Comparison of ENCODE assay signal across 8 cellular contexts in the genomic region with DNA sequence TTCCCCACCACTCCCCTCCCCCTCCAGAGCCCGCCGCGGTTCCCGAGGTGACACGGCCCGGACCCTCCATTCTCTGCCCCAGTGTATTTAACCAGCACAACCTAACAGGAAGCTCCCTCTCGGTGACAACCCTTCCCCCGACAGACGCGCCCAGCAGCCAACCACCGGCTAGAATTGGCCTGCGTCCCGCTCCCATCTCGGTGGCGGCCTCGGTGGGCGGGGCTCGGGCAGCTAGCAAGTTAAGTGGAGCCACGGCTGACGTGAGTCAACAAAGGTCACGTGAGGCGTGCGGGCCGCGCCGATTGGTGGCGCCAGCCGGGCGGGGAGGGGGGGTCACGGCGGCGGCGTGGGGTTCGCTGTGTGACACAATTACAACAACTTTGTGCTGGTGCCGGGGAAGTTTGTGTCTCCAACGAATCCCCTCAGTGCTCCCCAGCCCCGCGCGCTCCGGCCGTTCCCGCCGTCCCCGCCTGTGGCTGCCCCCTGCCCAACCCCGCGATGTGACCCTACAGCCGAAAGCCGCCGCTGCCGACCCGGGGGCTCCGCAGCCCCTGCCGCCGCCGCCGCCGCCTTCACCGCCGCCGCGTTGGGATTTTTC. TPM values are rescaled to one million over a fixed set of nuclear protein-coding genes. Genes with fewer than 3 reads are reported as not detected.
DNase-seq lines count a peak whose midpoint lies in the region; ATAC-seq, FAIRE-seq and TF ChIP-seq lines count a peak whose summit lies in the region.

A gene (plus strand): TSS at position 372 of the 598 bp plus-strand sequence. CDS start 364 bp downstream, outside the sequence.

- H3K4ac ChIP-seq in mesendoderm (ENCODE audit: low read depth, low read length), result peak within 1 kb of the TSS; percentile 97

- no peak within 1 kb of the TSS for H2AK5ac ChIP-seq in mesendoderm (ENCODE audit: low read length)

- H3K9ac ChIP-seq in endodermal cell (ENCODE audit: extremely low read depth, low read length, poor library complexity, severe bottlenecking) (peak within 1 kb of the TSS; percentile 87), mesendoderm (ENCODE audit: low read length) (peak within 1 kb of the TSS; percentile 84)

- WGBS in endodermal cell (ENCODE audit: insufficient coverage in 1 of 2, insufficient read length in 1 of 2), 2 experiments, result 0% methylated on average over 58 of the region's 61 CpGs; no CpG with 5 or more reads in 1 of the 2 experiments
- no CpG with 5 or more reads among the region's 61 CpGs for WGBS in mesendoderm (ENCODE audit: extremely low coverage, insufficient coverage, low lambda C conversion rate)

- H3K36me3 Mint-ChIP-seq in endodermal cell (ENCODE audit: low read depth), result no peaks in the 10 kb centered on the region

- no peak within 1 kb of the TSS for H2BK15ac ChIP-seq in mesendoderm (replicated peaks; ENCODE audit: low read depth)

- H3K23ac ChIP-seq in mesendoderm (ENCODE audit: low read length), result no peak within 1 kb of the TSS

- no peak within 1 kb of the TSS for H2BK5ac ChIP-seq in mesendoderm (ENCODE audit: low read length)

- H3K27me3 ChIP-seq in endodermal cell (ENCODE audit: control insufficient read depth, insufficient read depth, low read length, poor library complexity, severe bottlenecking) (no peaks in the 10 kb centered on the region), mesendoderm (ENCODE audit: insufficient read depth, low read length, poor library complexity) (no peaks in the 10 kb centered on the region)

- H3K27me3 Mint-ChIP-seq in endodermal cell (ENCODE audit: insufficient read depth), result no peaks in the 10 kb centered on the region

- H3K79me2 ChIP-seq in mesendoderm (ENCODE audit: control insufficient read depth, insufficient read depth, low read length), result peaks cover 25% of the 10 kb centered on the region

- H3K4me1 ChIP-seq in endodermal cell (ENCODE audit: control insufficient read depth, insufficient read depth, low read length) (no peaks in the 10 kb centered on the region), mesendoderm (ENCODE audit: control insufficient read depth, low read depth, low read length) (no peaks in the 10 kb centered on the region)

- H3K27ac ChIP-seq in endodermal cell (ENCODE audit: low read depth, low read length), result peak within 1 kb of the TSS; percentile 94
- H3K27ac ChIP-seq in mesendoderm (ENCODE audit: low read depth, low read length), result peak within 1 kb of the TSS; percentile 84

- H3K4me3 ChIP-seq in endodermal cell (ENCODE audit: low read length) (peak within 1 kb of the TSS; percentile 96), mesendoderm (ENCODE audit: low read length) (peak within 1 kb of the TSS; percentile 82)

- peak; percentile 95 for DNase-seq in COLO829 (ENCODE audit: low spot score)
- peak; percentile 86 for DNase-seq in HTR-8/SVneo (ENCODE audit: insufficient read length, low spot score)
- peak; percentile 98 for DNase-seq in NOMO-1 treated with dmso at 0.1 percent for 144 hours (lab: John Stamatoyannopoulos, UW; ENCODE audit: unreplicated experiment)
- DNase-seq in activated CD8-positive, alpha-beta memory T cell treated with anti-CD3 and anti-CD28 coated beads, Interleukin-2, amount 50 U/mL, for 1 hour (ENCODE audit: extremely low read depth), result peak; percentile 92
- peak; percentile 99 for DNase-seq in endodermal cell
- peak; percentile 98 for DNase-seq in mesendoderm
- DNase-seq in stimulated activated CD8-positive, alpha-beta memory T cell treated with anti-CD3 and anti-CD28 coated beads, Interleukin-15, amount 100 ng/mL, for 1 hour (ENCODE audit: low read depth), result peak; percentile 86

- H3K36me3 ChIP-seq in endodermal cell (ENCODE audit: control insufficient read depth, insufficient read depth, low read length), result peaks cover 6% of the 10 kb centered on the region
- no peaks in the 10 kb centered on the region for H3K36me3 ChIP-seq in mesendoderm (ENCODE audit: control insufficient read depth, insufficient read depth, low read length)

- no peaks in the 10 kb centered on the region for H3K4me1 Mint-ChIP-seq in endodermal cell

- peak within 1 kb of the TSS; percentile 59 for H3K4me2 ChIP-seq in mesendoderm (ENCODE audit: low read length)

- peaks cover 34% of the 10 kb centered on the region for H3K9me3 Mint-ChIP-seq in endodermal cell

- H3K79me1 ChIP-seq in mesendoderm (ENCODE audit: low read length), result no peaks in the 10 kb centered on the region

- H3K9me3 ChIP-seq in endodermal cell (ENCODE audit: control insufficient read depth, low read length), result no peaks in the 10 kb centered on the region

- H4K8ac ChIP-seq in mesendoderm (ENCODE audit: low read depth, low read length), result no peak within 1 kb of the TSS

- no peak for TF ChIP-seq CTCF in endodermal cell (conservative IDR thresholded peaks at IDR 0.05)

- H2BK120ac ChIP-seq in mesendoderm (ENCODE audit: low read depth, low read length), result no peak within 1 kb of the TSS

- peak; percentile 94 for FAIRE-seq in HTR-8/SVneo (lab: Jason Lieb, UNC)

- peak within 1 kb of the TSS; percentile 87 for H3K4me3 Mint-ChIP-seq in endodermal cell

- peak within 1 kb of the TSS; percentile 84 for H3K56ac ChIP-seq in mesendoderm (ENCODE audit: low read length)

- H4K5ac ChIP-seq in mesendoderm (ENCODE audit: low read length), result no peak within 1 kb of the TSS

- ATAC-seq in GM21367 (IDR thresholded peaks at IDR 0.05; ENCODE audit: unreplicated experiment), result peak; percentile 73

- H3K18ac ChIP-seq in mesendoderm (ENCODE audit: low read length), result peak within 1 kb of the TSS; percentile 91

- peak within 1 kb of the TSS; percentile 97 for H3K27ac Mint-ChIP-seq in endodermal cell

RNA-seq across cellular contexts. Expression of the gene that starts here (rescaled TPM):
- 10 to 100 TPM; 62.1 to 64.6 TPM for total RNA-seq in endodermal cell
- 24.0 TPM for polyA plus RNA-seq in endodermal cell (2013, experiment 1 of 2)
- polyA plus RNA-seq in endodermal cell (2013, experiment 2 of 2), result 25.8 TPM
- 88.2 TPM for polyA plus RNA-seq in mesendoderm (2013, experiment 1 of 2)
- 89.3 TPM for polyA plus RNA-seq in mesendoderm (2013, experiment 2 of 2)

Comparison
In these comparisons a context has a peak if more than half of its experiments do, and no peak if none do; other contexts are left out.
1. Peak in every context shown above with its lines: DNase-seq, ATAC-seq, H3K4me3 ChIP-seq and H3K27ac ChIP-seq.